Comparison of ENCODE assay signal across 21 cellular contexts in the genomic region with DNA sequence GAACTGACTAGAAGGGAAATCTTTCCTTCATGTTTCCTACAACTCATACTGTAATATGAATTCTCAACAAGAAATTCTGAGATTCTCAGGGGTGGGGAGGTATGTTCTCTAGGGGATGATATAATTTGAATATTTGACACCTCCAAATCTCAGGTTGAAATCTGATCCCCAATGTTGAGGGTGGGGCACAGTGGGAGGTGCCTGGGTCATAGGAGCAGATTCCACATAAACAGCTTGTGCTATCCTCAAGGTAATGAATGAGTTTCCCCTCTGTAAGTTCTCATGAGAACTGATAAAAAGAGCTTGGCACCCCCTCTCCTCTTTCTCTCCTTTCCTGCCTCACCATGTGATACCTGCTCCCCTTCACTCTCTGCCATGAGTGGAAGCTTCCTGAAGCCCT. TPM values are rescaled to one million over a fixed set of nuclear protein-coding genes. Genes with fewer than 3 reads are reported as not detected.
DNase-seq lines count a peak whose midpoint lies in the region; ATAC-seq, FAIRE-seq and TF ChIP-seq lines count a peak whose summit lies in the region.
"Had no signal": no experiment of that assay in that cellular context is flagged by ENCODE, and none has a peak within 500 bp of the region (broad histone marks: within the 10 kb centered on the region; RNA-seq: fewer than 3 reads in every experiment).

No MANE protein-coding gene starts in this region.

- peaks cover 12% of the 10 kb centered on the region for H3K36me3 Mint-ChIP-seq in CD4-positive, CD25-positive, alpha-beta regulatory T cell
- H3K36me3 Mint-ChIP-seq in memory B cell = peaks cover 19% of the 10 kb centered on the region

- ATAC-seq in CD4-positive, CD25-positive, alpha-beta regulatory T cell (ENCODE audit: low read depth in 2 of 2) = no peak
- no peak for ATAC-seq in RWPE2 (ENCODE audit: low read depth)
- ATAC-seq in memory B cell (ENCODE audit: low read depth) = no peak
- ATAC-seq in GM19351 (IDR thresholded peaks at IDR 0.05; ENCODE audit: unreplicated experiment) = no peak
- ATAC-seq: Panc1 had no signal

- FAIRE-seq in GM12891 (lab: Jason Lieb, UNC) = peak; percentile 72

- no peak for TF ChIP-seq CTCF in RWPE2 (IDR thresholded peaks at IDR 0.05; ENCODE audit: poor library complexity, severe bottlenecking)

- H3K27ac Mint-ChIP-seq in CD4-positive, CD25-positive, alpha-beta regulatory T cell = peak overlapping the region in 2 of 3 donors; percentile 53 to 72
- peak overlapping the region; percentile 3 for H3K27ac Mint-ChIP-seq in memory B cell

- no peak overlapping the region for H3K4me3 ChIP-seq in CD4-positive, CD25-positive, alpha-beta regulatory T cell (ENCODE audit: low read depth, low read length)
- no peak overlapping the region for H3K4me3 ChIP-seq in RWPE2 (ENCODE audit: severe bottlenecking)
- H3K4me3 ChIP-seq: HAP-1, SJCRH30 had no signal

- H3K27ac ChIP-seq in CD4-positive, CD25-positive, alpha-beta regulatory T cell (ENCODE audit: insufficient read depth, low read length, poor library complexity, severe bottlenecking) = no peak overlapping the region
- H3K27ac ChIP-seq in RWPE2 (ENCODE audit: poor library complexity, severe bottlenecking) = peak overlapping the region; percentile 57
- H3K27ac ChIP-seq: C4-2B, HL-60, KMS-11, SJCRH30 had no signal

- no peak for TF ChIP-seq POLR2A in GM12891 (IDR thresholded peaks at IDR 0.05; ENCODE audit: low read depth, low read length)

- H3K9me3 Mint-ChIP-seq in CD4-positive, CD25-positive, alpha-beta regulatory T cell = peaks cover 0 to 2% (median 0%) of the 10 kb centered on the region in 7 donors
- peaks cover 3% of the 10 kb centered on the region for H3K9me3 Mint-ChIP-seq in memory B cell

- H3K4me1 Mint-ChIP-seq in CD4-positive, CD25-positive, alpha-beta regulatory T cell = peaks cover 48 to 74% (median 62%) of the 10 kb centered on the region in 4 donors
- peaks cover 20% of the 10 kb centered on the region for H3K4me1 Mint-ChIP-seq in memory B cell

- H3K27me3 ChIP-seq in CD4-positive, CD25-positive, alpha-beta regulatory T cell (ENCODE audit: control insufficient read depth, insufficient read depth, low read length) = no peaks in the 10 kb centered on the region
- no peaks in the 10 kb centered on the region for H3K27me3 ChIP-seq in RWPE2 (ENCODE audit: insufficient read depth, poor library complexity, severe bottlenecking)
- H3K27me3 ChIP-seq: SJCRH30 had no signal

- H3K27me3 Mint-ChIP-seq in CD4-positive, CD25-positive, alpha-beta regulatory T cell = no peaks in the 10 kb centered on the region
- no peaks in the 10 kb centered on the region for H3K27me3 Mint-ChIP-seq in memory B cell

- H3K9me3 ChIP-seq in CD4-positive, CD25-positive, alpha-beta regulatory T cell (ENCODE audit: control insufficient read depth in 2 of 2, low read length in 2 of 2) = no peaks in the 10 kb centered on the region
- no peaks in the 10 kb centered on the region for H3K9me3 ChIP-seq in RWPE2 (ENCODE audit: severe bottlenecking)
- H3K9me3 ChIP-seq: HAP-1, SJCRH30 had no signal

- H3K4me3 Mint-ChIP-seq in CD4-positive, CD25-positive, alpha-beta regulatory T cell = peak overlapping the region in 3 of 4 donors; percentile 21 to 53 (median 34)
- no peak overlapping the region for H3K4me3 Mint-ChIP-seq in memory B cell

- H3K4me1 ChIP-seq in CD4-positive, CD25-positive, alpha-beta regulatory T cell (ENCODE audit: control insufficient read depth, insufficient read depth, low read length, poor library complexity, severe bottlenecking) = peaks cover 48% of the 10 kb centered on the region
- H3K4me1 ChIP-seq in RWPE2 (ENCODE audit: insufficient read depth, poor library complexity, severe bottlenecking) = peaks cover 26% of the 10 kb centered on the region
- H3K4me1 ChIP-seq: SJCRH30 had no signal

- no peak for DNase-seq in CD4-positive, CD25-positive, alpha-beta regulatory T cell
- no peak for DNase-seq in GM12891 (ENCODE audit: insufficient read length, low spot score)
- no peak for DNase-seq in RWPE2 (ENCODE audit: low spot score)
- DNase-seq in memory B cell (ENCODE audit: low spot score in 2 of 2) = no peak
- no peak for DNase-seq in RPMI8226
- no peak for DNase-seq in mucosa of gallbladder (ENCODE audit: low spot score)
- DNase-seq in putamen (ENCODE audit: low spot score) = no peak
- DNase-seq: DMS79, NCI-H1092 treated with DMSO at 0.1 percent for 48 hours, NCI-H1436 treated with DMSO at 0.1 percent for 48 hours, NCI-H1930, NCI-H345, NCI-H524, NCI-H774, SJCRH30 had no signal

- H3K36me3 ChIP-seq in CD4-positive, CD25-positive, alpha-beta regulatory T cell (ENCODE audit: control insufficient read depth, insufficient read depth, low read length) = no peaks in the 10 kb centered on the region
- H3K36me3 ChIP-seq in RWPE2 (ENCODE audit: low read depth) = no peaks in the 10 kb centered on the region
- H3K36me3 ChIP-seq: HAP-1, SJCRH30 had no signal

TF ChIP-seq in GM12891, 5 proteins besides CTCF, POLR2A, EP300 and RAD21:
- TF ChIP-seq TAF1 (IDR thresholded peaks at IDR 0.05; ENCODE audit: low read depth, low read length) (no peak), POU2F2 (IDR thresholded peaks at IDR 0.05; ENCODE audit: low read depth, low read length) (no peak), POLR2AphosphoS5 (IDR thresholded peaks at IDR 0.05; ENCODE audit: low read depth, low read length) (no peak), PAX5 (IDR thresholded peaks at IDR 0.05; ENCODE audit: insufficient read depth, low read length, severe bottlenecking) (no peak), SPI1 (IDR thresholded peaks at IDR 0.05; ENCODE audit: low read depth, low read length) (no peak)

RNA-seq across cellular contexts. Expression of a gene that starts 21.5 kb away (rescaled TPM):
- 146 TPM for total RNA-seq in CD4-positive, CD25-positive, alpha-beta regulatory T cell
- 10 to 100 TPM; 43.8 to 50.7 (median 47.4) TPM for polyA plus RNA-seq in CD4-positive, CD25-positive, alpha-beta regulatory T cell
- polyA plus RNA-seq in GM12891 (2012; ENCODE audit: low read depth, missing spikeins) = 47.7 TPM
- 29.7 TPM for total RNA-seq in mucosa of gallbladder
